14 cellular contexts compared by ENCODE assay signal in genomic region chr13:51243227-51243626, GRCh38. TPM values are rescaled to one million over a fixed set of nuclear protein-coding genes. Genes with fewer than 3 reads are reported as not detected.
"Had no signal": no experiment of that assay in that cellular context is flagged by ENCODE, and none has a peak within 500 bp of the region (broad histone marks: within the 10 kb centered on the region; RNA-seq: fewer than 3 reads in every experiment).

No MANE protein-coding gene starts in this region.

- H3K4me3 ChIP-seq: mucosa of descending colon, skin epidermis, tibial artery had no signal

- H3K27me3 ChIP-seq: tibial artery had no signal

- H3K27ac ChIP-seq: parathyroid adenoma, skin epidermis, tibial artery had no signal

- DNase-seq: activated CD4-positive, alpha-beta T cell treated with anti-CD3 and anti-CD28 coated beads for 48 hours; activated naive CD4-positive, alpha-beta T cell; cortex of kidney; effector memory CD8-positive, alpha-beta T cell; mucosa of descending colon; natural killer cell; retina; SK-N-SH; stimulated activated CD4-positive, alpha-beta T cell treated with anti-CD3 and anti-CD28 coated beads, Interleukin-4, amount 100 ng/mL, for 4 hours; stimulated activated naive CD8-positive, alpha-beta T cell treated with anti-CD3 and anti-CD28 coated beads, Interleukin-15, amount 100 ng/mL, for 72 hours; tibial artery had no signal

- H3K4me2 ChIP-seq: SK-N-SH had no signal

- H3K4me1 Mint-ChIP-seq: natural killer cell; stimulated activated naive CD8-positive, alpha-beta T cell treated with anti-CD3 and anti-CD28 coated beads, Interleukin-15, amount 100 ng/mL, for 72 hours had no signal

- H3K4me3 Mint-ChIP-seq: activated T-helper 1 cell treated with anti-CD3 and anti-CD28 coated beads, Interleukin-12 subunit alpha, Interleukin-12 subunit beta, Interleukin-2, Interleukin-4 antibody, amounts not matched to agents 30 ng/mL and 10 ng/mL and 1 ng/mL, durations not matched to agents 14 hours and 24 hours and 36 hours; effector memory CD8-positive, alpha-beta T cell; natural killer cell; stimulated activated naive CD8-positive, alpha-beta T cell treated with anti-CD3 and anti-CD28 coated beads, Interleukin-15, amount 100 ng/mL, for 72 hours had no signal

- H3K36me3 ChIP-seq: tibial artery had no signal

- H2AFZ ChIP-seq: parathyroid adenoma had no signal

- H3K79me2 ChIP-seq: parathyroid adenoma had no signal

- H3K36me3 Mint-ChIP-seq: natural killer cell had no signal

- H3K27ac Mint-ChIP-seq: activated T-helper 1 cell treated with anti-CD3 and anti-CD28 coated beads, Interleukin-12 subunit alpha, Interleukin-12 subunit beta, Interleukin-2, Interleukin-4 antibody, amounts not matched to agents 30 ng/mL and 10 ng/mL and 1 ng/mL, durations not matched to agents 14 hours and 24 hours and 36 hours; effector memory CD8-positive, alpha-beta T cell; natural killer cell; stimulated activated naive CD8-positive, alpha-beta T cell treated with anti-CD3 and anti-CD28 coated beads, Interleukin-15, amount 100 ng/mL, for 72 hours had no signal

- H3K9me3 ChIP-seq: mucosa of descending colon, SK-N-SH, tibial artery had no signal

- H3K9ac ChIP-seq: parathyroid adenoma, SK-N-SH had no signal

- H3K9me3 Mint-ChIP-seq: activated T-helper 1 cell treated with anti-CD3 and anti-CD28 coated beads, Interleukin-12 subunit alpha, Interleukin-12 subunit beta, Interleukin-2, Interleukin-4 antibody, amounts not matched to agents 30 ng/mL and 10 ng/mL and 1 ng/mL, durations not matched to agents 14 hours and 24 hours and 36 hours; effector memory CD8-positive, alpha-beta T cell; natural killer cell; stimulated activated naive CD8-positive, alpha-beta T cell treated with anti-CD3 and anti-CD28 coated beads, Interleukin-15, amount 100 ng/mL, for 72 hours had no signal

RNA-seq across cellular contexts. Expression of gene FAM124A, which starts 21.0 kb away (rescaled TPM):
- total RNA-seq: natural killer cell had no signal
